20 cellular contexts compared by ENCODE assay signal in genomic region chr20:35292504-35293285, GRCh38. TPM values are rescaled to one million over a fixed set of nuclear protein-coding genes. Genes with fewer than 3 reads are reported as not detected.
"Had no signal": no experiment of that assay in that cellular context is flagged by ENCODE, and none has a peak within 500 bp of the region (broad histone marks: within the 10 kb centered on the region; RNA-seq: fewer than 3 reads in every experiment).

No MANE protein-coding gene starts in this region.

- H3K36me3 Mint-ChIP-seq: activated naive CD4-positive, alpha-beta T cell treated with anti-CD3 and anti-CD28 coated beads, Interleukin-2, amount 50 U/mL, for 24 hours; immature natural killer cell; naive B cell; stimulated activated memory B cell treated with anti-CD40 and anti-IgM and Interleukin-4, amounts not matched to agents 10 μg/mL and 1 μg/mL and 100 μg/mL, for 72 hours had no signal

- H3K4me3 ChIP-seq: cardiac muscle cell, heart right ventricle, mucosa of descending colon, sigmoid colon, tibial artery had no signal

- H3K27me3 ChIP-seq: cardiac muscle cell had no signal

- H3K27ac ChIP-seq: cardiac muscle cell, heart right ventricle, sigmoid colon, tibial artery, VCaP had no signal

- H3K36me3 ChIP-seq: cardiac muscle cell, heart right ventricle, sigmoid colon, tibial artery had no signal

- H3K9me3 Mint-ChIP-seq: activated naive CD4-positive, alpha-beta T cell treated with anti-CD3 and anti-CD28 coated beads, Interleukin-2, amount 50 U/mL, for 24 hours; immature natural killer cell; naive B cell; stimulated activated memory B cell treated with anti-CD40 and anti-IgM and Interleukin-4, amounts not matched to agents 10 μg/mL and 1 μg/mL and 100 μg/mL, for 72 hours had no signal

- H3K4me3 Mint-ChIP-seq: activated naive CD4-positive, alpha-beta T cell treated with anti-CD3 and anti-CD28 coated beads, Interleukin-2, amount 50 U/mL, for 24 hours; immature natural killer cell; naive B cell; stimulated activated memory B cell treated with anti-CD40 and anti-IgM and Interleukin-4, amounts not matched to agents 10 μg/mL and 1 μg/mL and 100 μg/mL, for 72 hours; T-helper 17 cell had no signal

- DNase-seq: activated CD4-positive, alpha-beta T cell treated with anti-CD3 and anti-CD28 coated beads for 1 hour; activated CD8-positive, alpha-beta memory T cell treated with anti-CD3 and anti-CD28 coated beads for 24 hours; activated gamma-delta T cell; erythroblast; heart right ventricle; immature natural killer cell; mesenchymal stem cell; naive B cell; sigmoid colon; stimulated activated CD4-positive, alpha-beta T cell treated with anti-CD3 and anti-CD28 coated beads, Interleukin-4, amount 100 ng/mL, for 4 hours; T-helper 17 cell; tibial artery had no signal

- H3K27ac Mint-ChIP-seq: activated naive CD4-positive, alpha-beta T cell treated with anti-CD3 and anti-CD28 coated beads, Interleukin-2, amount 50 U/mL, for 24 hours; immature natural killer cell; naive B cell; stimulated activated memory B cell treated with anti-CD40 and anti-IgM and Interleukin-4, amounts not matched to agents 10 μg/mL and 1 μg/mL and 100 μg/mL, for 72 hours; T-helper 17 cell had no signal

- H3K9me3 ChIP-seq: heart right ventricle, mucosa of descending colon, sigmoid colon, tibial artery had no signal

- H3K4me1 ChIP-seq: sigmoid colon, tibial artery had no signal

- H3K4me1 Mint-ChIP-seq: activated naive CD4-positive, alpha-beta T cell treated with anti-CD3 and anti-CD28 coated beads, Interleukin-2, amount 50 U/mL, for 24 hours; naive B cell; stimulated activated memory B cell treated with anti-CD40 and anti-IgM and Interleukin-4, amounts not matched to agents 10 μg/mL and 1 μg/mL and 100 μg/mL, for 72 hours had no signal

- ATAC-seq: heart right ventricle; mucosa of descending colon; stimulated activated memory B cell treated with anti-CD40 and anti-IgM and Interleukin-4, amounts not matched to agents 10 μg/mL and 1 μg/mL and 100 μg/mL, for 72 hours; T-helper 17 cell had no signal

- H3K27me3 Mint-ChIP-seq: activated naive CD4-positive, alpha-beta T cell treated with anti-CD3 and anti-CD28 coated beads, Interleukin-2, amount 50 U/mL, for 24 hours had no signal

RNA-seq across cellular contexts. Expression of gene FAM83C, which starts 0.5 kb away (rescaled TPM):
- total RNA-seq: cardiac muscle cell, dermis microvascular lymphatic vessel endothelial cell, heart right ventricle, renal cortical epithelial cell, sigmoid colon, subcutaneous adipose tissue, T-helper 17 cell had no signal
- polyA plus RNA-seq: cardiac muscle cell, immature natural killer cell had no signal
